In genomic region chr14:55114720-55115119, GRCh38 we compare ENCODE assay signal across 21 cellular contexts.
"Had no signal": no experiment of that assay in that cellular context is flagged by ENCODE, and none has a peak within 500 bp of the region (broad histone marks: within the 10 kb centered on the region; RNA-seq: fewer than 3 reads in every experiment).

No MANE protein-coding gene starts in this region.

- H3K27ac ChIP-seq: dorsolateral prefrontal cortex, neural progenitor cell, parathyroid adenoma, right atrium auricular region, thyroid gland, upper lobe of right lung, vagina had no signal

- H3K9me3 Mint-ChIP-seq: memory B cell; naive thymus-derived CD4-positive, alpha-beta T cell; nephron; neural progenitor cell; stimulated activated effector memory CD8-positive, alpha-beta T cell treated with anti-CD3 and anti-CD28 coated beads, Interleukin-12 subunit alpha, Interleukin-12 subunit beta, amount 100 ng/mL, for 72 hours had no signal

- H3K4me1 ChIP-seq: neural progenitor cell had no signal

- H3K4me3 ChIP-seq: dorsolateral prefrontal cortex, lung, neural progenitor cell, right atrium auricular region, stomach, thyroid gland, upper lobe of right lung, vagina had no signal

- DNase-seq: cortex of kidney; dorsolateral prefrontal cortex; effector CD4-positive, alpha-beta T cell; naive thymus-derived CD4-positive, alpha-beta T cell; stimulated activated CD4-positive, alpha-beta T cell treated with anti-CD3 and anti-CD28 coated beads, Interleukin-2, amount 100 ng/mL, for 24 hours; stimulated activated CD4-positive, alpha-beta T cell treated with anti-CD3 and anti-CD28 coated beads, Interleukin-4, amount 100 ng/mL, for 24 hours; stimulated activated naive CD4-positive, alpha-beta T cell treated with Interleukin-2 at 50 U/mL for 16 hours; stomach; thyroid gland; upper lobe of right lung had no signal

- H3K27me3 ChIP-seq: dorsolateral prefrontal cortex, neural progenitor cell, right atrium auricular region, stomach, thyroid gland, upper lobe of right lung, vagina had no signal

- H3K36me3 ChIP-seq: neural progenitor cell, right atrium auricular region, stomach, thyroid gland, upper lobe of right lung, vagina had no signal

- H3K9me3 ChIP-seq: right atrium auricular region, stomach, thyroid gland, upper lobe of right lung, vagina had no signal

- ATAC-seq: left lobe of liver; naive thymus-derived CD4-positive, alpha-beta T cell; sciatic nerve; stimulated activated effector memory CD8-positive, alpha-beta T cell treated with anti-CD3 and anti-CD28 coated beads, Interleukin-12 subunit alpha, Interleukin-12 subunit beta, amount 100 ng/mL, for 72 hours; upper lobe of right lung had no signal

- H3K36me3 Mint-ChIP-seq: memory B cell; neural progenitor cell; stimulated activated effector memory CD8-positive, alpha-beta T cell treated with anti-CD3 and anti-CD28 coated beads, Interleukin-12 subunit alpha, Interleukin-12 subunit beta, amount 100 ng/mL, for 72 hours had no signal

- H3K4me3 Mint-ChIP-seq: memory B cell; nephron; neural progenitor cell; stimulated activated effector memory CD8-positive, alpha-beta T cell treated with anti-CD3 and anti-CD28 coated beads, Interleukin-12 subunit alpha, Interleukin-12 subunit beta, amount 100 ng/mL, for 72 hours had no signal

- H3K27ac Mint-ChIP-seq: memory B cell; naive thymus-derived CD4-positive, alpha-beta T cell; nephron; neural progenitor cell; progenitor cell of endocrine pancreas; stimulated activated effector memory CD8-positive, alpha-beta T cell treated with anti-CD3 and anti-CD28 coated beads, Interleukin-12 subunit alpha, Interleukin-12 subunit beta, amount 100 ng/mL, for 72 hours had no signal
